Comparison of ENCODE assay signal across 18 cellular contexts in the genomic region with DNA sequence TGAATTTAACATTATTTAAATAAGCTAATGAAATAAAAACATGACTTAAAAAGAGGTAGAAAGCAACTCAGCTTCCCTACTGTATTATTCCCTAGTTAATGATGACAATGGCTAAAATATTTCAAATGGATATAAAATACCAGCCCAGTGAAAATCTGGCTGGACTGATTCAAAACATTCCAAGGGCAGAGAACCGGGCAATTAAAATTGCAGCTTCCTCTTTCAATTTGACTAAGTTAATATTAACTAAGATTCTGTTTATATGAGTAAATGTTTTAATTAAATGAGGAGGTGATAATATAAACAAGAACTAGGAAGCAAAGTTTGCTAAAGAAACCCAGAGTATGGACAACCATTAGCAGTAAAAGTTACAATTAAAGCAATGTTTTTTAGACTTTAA.
DNase-seq lines count a peak whose midpoint lies in the region; ATAC-seq and TF ChIP-seq lines count a peak whose summit lies in the region.
"Had no signal": no experiment of that assay in that cellular context is flagged by ENCODE, and none has a peak within 500 bp of the region (broad histone marks: within the 10 kb centered on the region; RNA-seq: fewer than 3 reads in every experiment).

No MANE protein-coding gene starts in this region.

- H3K4me3 ChIP-seq in epithelial cell of proximal tubule (ENCODE audit: low read depth, low read length) (no peak overlapping the region), osteoblast (ENCODE audit: insufficient read depth, low read length) (no peak overlapping the region)
- H3K4me3 ChIP-seq: BLaER1 treated with 17β-estradiol and CSF1 and Interleukin-3, amounts not matched to agents 10 nM and 100 nM; GM23338 had no signal

- H3K79me2 ChIP-seq in osteoblast (ENCODE audit: insufficient read depth, low read length) = peaks cover 87% of the 10 kb centered on the region

- ATAC-seq in foreskin keratinocyte (no peak), HG03354 (IDR thresholded peaks at IDR 0.05; ENCODE audit: poor library complexity, severe bottlenecking, unreplicated experiment) (no peak)
- ATAC-seq: HepG2 had no signal

- H3K27ac ChIP-seq in osteoblast (ENCODE audit: low read depth, low read length) (peak overlapping the region; percentile 10), foreskin keratinocyte (no peak overlapping the region)
- H3K27ac ChIP-seq: BLaER1 treated with 17β-estradiol and CSF1 and Interleukin-3, amounts not matched to agents 10 nM and 100 nM had no signal

- H3K27me3 ChIP-seq in osteoblast (ENCODE audit: insufficient read depth, low read length) = no peaks in the 10 kb centered on the region
- H3K27me3 ChIP-seq in foreskin keratinocyte = no peaks in the 10 kb centered on the region
- H3K27me3 ChIP-seq: BLaER1 treated with 17β-estradiol and CSF1 and Interleukin-3, amounts not matched to agents 10 nM and 100 nM had no signal

- TF ChIP-seq CTCF in epithelial cell of proximal tubule (conservative IDR thresholded peaks at IDR 0.05; ENCODE audit: low read depth, low read length) (no peak), osteoblast (IDR thresholded peaks at IDR 0.05; ENCODE audit: extremely low read depth, low read depth, low read length) (no peak), foreskin keratinocyte (conservative IDR thresholded peaks at IDR 0.05) (no peak)

- H2AFZ ChIP-seq in osteoblast (ENCODE audit: low read length) = no peak overlapping the region
- H2AFZ ChIP-seq: GM23338 had no signal

- H4K20me1 ChIP-seq in osteoblast (ENCODE audit: insufficient read depth, low read length) = peaks cover 5% of the 10 kb centered on the region

- no peak overlapping the region for H3K4me2 ChIP-seq in osteoblast (ENCODE audit: insufficient read depth, low read length)
- H3K4me2 ChIP-seq: GM23338 had no signal

- peaks cover 59% of the 10 kb centered on the region for H3K36me3 ChIP-seq in osteoblast (ENCODE audit: insufficient read depth, low read length)

- H3K4me1 ChIP-seq in osteoblast (ENCODE audit: insufficient read depth, low read length) (peaks cover 6% of the 10 kb centered on the region), foreskin keratinocyte (no peaks in the 10 kb centered on the region)

- DNase-seq in NOMO-1 treated with DMSO at 0.1 percent for 48 hours (lab: John Stamatoyannopoulos, UW; ENCODE audit: unreplicated experiment) (peak; percentile 7), NOMO-1 treated with dmso at 0.1 percent for 144 hours (lab: John Stamatoyannopoulos, UW; ENCODE audit: unreplicated experiment) (no peak), epithelial cell of proximal tubule (ENCODE audit: low read depth) (peak; percentile 35), osteoblast (ENCODE audit: insufficient read length, low spot score, missing footprints) (no peak), hypothalamus (lab: John Stamatoyannopoulos, UW) (no peak), foreskin keratinocyte (no peak)
- DNase-seq in activated effector memory CD4-positive, alpha-beta T cell treated with Interleukin-2 at 50 U/mL for 16 hours = no peak
- DNase-seq: 8988T; ACHN; CD4-positive, alpha-beta T cell; DMS153; DMS79 treated with DMSO at 0.1 percent for 48 hours; GF-D8; H7 had no signal

- no peaks in the 10 kb centered on the region for H3K9me3 ChIP-seq in osteoblast (ENCODE audit: low read depth, low read length)
- H3K9me3 ChIP-seq: BLaER1 treated with 17β-estradiol and CSF1 and Interleukin-3, amounts not matched to agents 10 nM and 100 nM had no signal

Comparison
In these comparisons a context has a peak if more than half of its experiments do, and no peak if none do; other contexts are left out.
1. DNase-seq: peak in NOMO-1 treated with DMSO at 0.1 percent for 48 hours (single experiment) and epithelial cell of proximal tubule (single experiment); none in NOMO-1 treated with dmso at 0.1 percent for 144 hours (single experiment), osteoblast (single experiment), hypothalamus (0 of 51), foreskin keratinocyte (0 of 2) and activated effector memory CD4-positive, alpha-beta T cell treated with Interleukin-2 at 50 U/mL for 16 hours (single experiment).